Comparison of ENCODE assay signal across 8 cellular contexts in genomic region chr22:23385301-23386244, GRCh38.
DNase-seq lines count a peak whose midpoint lies in the region; ATAC-seq and TF ChIP-seq lines count a peak whose summit lies in the region.

No MANE protein-coding gene starts in this region.

- H3K4me2 ChIP-seq in osteoblast (ENCODE audit: insufficient read depth, low read length), result no peak overlapping the region

- TF ChIP-seq CTCF in gastroesophageal sphincter (IDR thresholded peaks at IDR 0.05), result peak in 3 of 4 experiments; percentile 99
- TF ChIP-seq CTCF in osteoblast (IDR thresholded peaks at IDR 0.05; ENCODE audit: extremely low read depth, low read depth, low read length), result peak; percentile 95
- peak; percentile 100 for TF ChIP-seq CTCF in thoracic aorta (IDR thresholded peaks at IDR 0.05)

- no peak overlapping the region for H3K27ac ChIP-seq in gastroesophageal sphincter
- H3K27ac ChIP-seq in osteoblast (ENCODE audit: low read depth, low read length), result no peak overlapping the region
- no peak overlapping the region for H3K27ac ChIP-seq in thoracic aorta

- peaks cover 0 to 9% (median 0%) of the 10 kb centered on the region in 3 donors for H3K4me1 ChIP-seq in gastroesophageal sphincter
- no peaks in the 10 kb centered on the region for H3K4me1 ChIP-seq in osteoblast (ENCODE audit: insufficient read depth, low read length)
- H3K4me1 ChIP-seq in thoracic aorta (ENCODE audit: control insufficient read depth in 1 of 2, low read depth in 2 of 2), result peaks cover 0 to 5% of the 10 kb centered on the region in 2 donors

- H2AFZ ChIP-seq in osteoblast (ENCODE audit: low read length), result no peak overlapping the region

- DNase-seq in DMS53 treated with DMSO at 0.1 percent for 48 hours (lab: John Stamatoyannopoulos, UW; ENCODE audit: unreplicated experiment), result peak; percentile 4
- DNase-seq in LHCN-M2 (ENCODE audit: low read depth), result peak; percentile 40
- peak; percentile 3 for DNase-seq in SHP77 treated with DMSO at 0.1 percent for 48 hours (lab: John Stamatoyannopoulos, UW)
- DNase-seq in activated effector memory CD4-positive, alpha-beta T cell treated with Interleukin-2 at 50 U/mL for 16 hours, result peak; percentile 72
- peak; percentile 100 for DNase-seq in osteoblast (ENCODE audit: insufficient read length, low spot score, missing footprints)
- peak; percentile 43 for DNase-seq in thoracic aorta (ENCODE audit: low spot score)

- H3K79me2 ChIP-seq in osteoblast (ENCODE audit: insufficient read depth, low read length), result no peaks in the 10 kb centered on the region

- H3K27me3 ChIP-seq in gastroesophageal sphincter (no peaks in the 10 kb centered on the region), osteoblast (ENCODE audit: insufficient read depth, low read length) (no peaks in the 10 kb centered on the region), thoracic aorta (replicated peaks; ENCODE audit: insufficient read depth) (no peaks in the 10 kb centered on the region)

- no peak overlapping the region for H3K4me3 ChIP-seq in gastroesophageal sphincter
- H3K4me3 ChIP-seq in osteoblast (ENCODE audit: insufficient read depth, low read length), result no peak overlapping the region
- H3K4me3 ChIP-seq in thoracic aorta, result no peak overlapping the region

- ATAC-seq in gastroesophageal sphincter (peak; percentile 75), thoracic aorta (ENCODE audit: insufficient number of reproducible peaks, low FRiP score, low read depth) (peak; percentile 68), HG03280 (IDR thresholded peaks at IDR 0.05; ENCODE audit: unreplicated experiment) (no peak)

- H3K36me3 ChIP-seq in gastroesophageal sphincter (no peaks in the 10 kb centered on the region), osteoblast (ENCODE audit: insufficient read depth, low read length) (no peaks in the 10 kb centered on the region), thoracic aorta (no peaks in the 10 kb centered on the region)

- WGBS in gastroesophageal sphincter (ENCODE audit: low coverage in 1 of 2), 2 donors, result 40 to 100% methylated on average over 1 to 2 of the region's 20 CpGs

- H4K20me1 ChIP-seq in osteoblast (ENCODE audit: insufficient read depth, low read length), result no peaks in the 10 kb centered on the region

- H3K9me3 ChIP-seq in gastroesophageal sphincter (no peaks in the 10 kb centered on the region), osteoblast (ENCODE audit: low read depth, low read length) (no peaks in the 10 kb centered on the region), thoracic aorta (no peaks in the 10 kb centered on the region)

- TF ChIP-seq POLR2A in gastroesophageal sphincter (IDR thresholded peaks at IDR 0.05), result no peak

- TF ChIP-seq EP300 in gastroesophageal sphincter (IDR thresholded peaks at IDR 0.05), result no peak

Comparison
In these comparisons a context has a peak if more than half of its experiments do, and no peak if none do; other contexts are left out.
1. DNase-seq: peak in every context shown above with its lines; median percentile 100 in osteoblast; 72 in activated effector memory CD4-positive, alpha-beta T cell treated with Interleukin-2 at 50 U/mL for 16 hours; 43 in thoracic aorta; 40 in LHCN-M2; 4 in DMS53 treated with DMSO at 0.1 percent for 48 hours; 3 in SHP77 treated with DMSO at 0.1 percent for 48 hours.